In the genomic region with DNA sequence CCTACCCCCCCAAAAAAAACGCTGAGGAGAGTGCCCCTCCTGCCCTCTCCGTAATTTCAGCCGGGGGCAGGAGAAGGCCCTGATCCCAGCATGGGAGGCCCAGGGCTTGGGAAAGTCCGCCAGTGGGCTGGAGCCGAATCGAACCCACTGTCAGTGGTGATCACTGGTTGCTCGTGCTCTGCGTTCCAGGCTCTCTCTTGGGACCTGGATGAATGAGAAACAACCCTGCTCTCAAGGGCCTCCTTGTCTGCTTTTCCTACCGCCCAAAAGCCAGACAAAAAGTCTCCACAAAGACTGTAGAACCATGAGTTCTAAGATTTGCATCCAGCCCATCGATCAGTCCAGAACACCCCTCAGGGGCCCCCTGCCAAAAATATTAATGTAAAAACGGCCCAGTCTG, we compare ENCODE assay signal across 31 cellular contexts.
"Had no signal": no experiment of that assay in that cellular context is flagged by ENCODE, and none has a peak within 500 bp of the region (broad histone marks: within the 10 kb centered on the region; RNA-seq: fewer than 3 reads in every experiment).

No MANE protein-coding gene starts in this region.

- H3K9me3 Mint-ChIP-seq: activated naive CD4-positive, alpha-beta T cell treated with anti-CD3 and anti-CD28 coated beads for 36 hours; activated naive CD8-positive, alpha-beta T cell treated with anti-CD3 and anti-CD28 coated beads for 36 hours; effector memory CD8-positive, alpha-beta T cell; natural killer cell; stimulated activated naive B cell treated with anti-CD40 and anti-IgM and Interleukin-4, amounts not matched to agents 10 μg/mL and 1 μg/mL and 100 μg/mL, for 72 hours; type B pancreatic cell had no signal

- H3K27me3 Mint-ChIP-seq: activated naive CD8-positive, alpha-beta T cell treated with anti-CD3 and anti-CD28 coated beads for 36 hours; T-helper 17 cell; type B pancreatic cell had no signal

- DNase-seq: activated CD4-positive, alpha-beta T cell treated with anti-CD3 and anti-CD28 coated beads for 48 hours; activated CD4-positive, alpha-beta T cell treated with anti-CD3 and anti-CD28 coated beads, Interleukin-2, amount 50 U/mL, for 48 hours; activated CD8-positive, alpha-beta memory T cell treated with anti-CD3 and anti-CD28 coated beads for 24 hours; activated effector memory CD4-positive, alpha-beta T cell treated with Interleukin-2 at 50 U/mL for 16 hours; activated naive CD4-positive, alpha-beta T cell treated with anti-CD3 and anti-CD28 coated beads for 36 hours; activated naive CD8-positive, alpha-beta T cell treated with anti-CD3 and anti-CD28 coated beads for 36 hours; adrenal gland; brain microvascular endothelial cell; central memory CD4-positive, alpha-beta T cell; effector memory CD8-positive, alpha-beta T cell; head of caudate nucleus; hippocampal formation; kidney; lower lobe of right lung; mesenchymal stem cell; natural killer cell; pancreas; psoas muscle; stimulated activated CD4-positive, alpha-beta T cell treated with anti-CD3 and anti-CD28 coated beads, Interleukin-15, amount 100 ng/mL, for 24 hours; stimulated activated CD4-positive, alpha-beta T cell treated with anti-CD3 and anti-CD28 coated beads, Interleukin-2, amount 100 ng/mL, for 24 hours; stimulated activated naive B cell treated with anti-CD40 and anti-IgM and Interleukin-4, amounts not matched to agents 10 μg/mL and 1 μg/mL and 100 μg/mL, for 72 hours; stomach; T-helper 17 cell; T1000; uterus had no signal

- H3K27ac Mint-ChIP-seq: activated naive CD4-positive, alpha-beta T cell treated with anti-CD3 and anti-CD28 coated beads for 36 hours; activated naive CD8-positive, alpha-beta T cell treated with anti-CD3 and anti-CD28 coated beads for 36 hours; effector memory CD8-positive, alpha-beta T cell; natural killer cell; stimulated activated naive B cell treated with anti-CD40 and anti-IgM and Interleukin-4, amounts not matched to agents 10 μg/mL and 1 μg/mL and 100 μg/mL, for 72 hours; T-helper 17 cell; type B pancreatic cell had no signal

- H3K4me2 ChIP-seq: smooth muscle cell had no signal

- H3K27me3 ChIP-seq: adrenal gland, brain microvascular endothelial cell, gastroesophageal sphincter, neutrophil, pancreas, stomach, suprapubic skin, uterus had no signal

- H3K27ac ChIP-seq: adrenal gland, brain microvascular endothelial cell, lower lobe of right lung, neutrophil, pancreas, psoas muscle, suprapubic skin, uterus, WERI-Rb-1 had no signal

- H3K4me3 Mint-ChIP-seq: activated naive CD4-positive, alpha-beta T cell treated with anti-CD3 and anti-CD28 coated beads for 36 hours; activated naive CD8-positive, alpha-beta T cell treated with anti-CD3 and anti-CD28 coated beads for 36 hours; effector memory CD8-positive, alpha-beta T cell; natural killer cell; stimulated activated naive B cell treated with anti-CD40 and anti-IgM and Interleukin-4, amounts not matched to agents 10 μg/mL and 1 μg/mL and 100 μg/mL, for 72 hours; T-helper 17 cell; type B pancreatic cell had no signal

- H3K4me1 ChIP-seq: lower lobe of right lung, pancreas had no signal

- H3K9me3 ChIP-seq: adrenal gland, gastroesophageal sphincter, lower lobe of right lung, neutrophil, pancreas, psoas muscle, stomach, suprapubic skin, uterus had no signal

- H3K36me3 Mint-ChIP-seq: activated naive CD8-positive, alpha-beta T cell treated with anti-CD3 and anti-CD28 coated beads for 36 hours; natural killer cell; stimulated activated naive B cell treated with anti-CD40 and anti-IgM and Interleukin-4, amounts not matched to agents 10 μg/mL and 1 μg/mL and 100 μg/mL, for 72 hours had no signal

- H3K4me1 Mint-ChIP-seq: activated naive CD8-positive, alpha-beta T cell treated with anti-CD3 and anti-CD28 coated beads for 36 hours; natural killer cell; stimulated activated naive B cell treated with anti-CD40 and anti-IgM and Interleukin-4, amounts not matched to agents 10 μg/mL and 1 μg/mL and 100 μg/mL, for 72 hours; T-helper 17 cell had no signal
